ENCODE assay signal across 1 cellular context in genomic region chr7:92809397-92810241, GRCh38.
TF ChIP-seq lines count a peak whose summit lies in the region.

No MANE protein-coding gene starts in this region.

TF ChIP-seq in K562, 482 proteins besides CTCF, POLR2A, EP300 and RAD21 (continued from another document):
- TF ChIP-seq, protein P1, sequence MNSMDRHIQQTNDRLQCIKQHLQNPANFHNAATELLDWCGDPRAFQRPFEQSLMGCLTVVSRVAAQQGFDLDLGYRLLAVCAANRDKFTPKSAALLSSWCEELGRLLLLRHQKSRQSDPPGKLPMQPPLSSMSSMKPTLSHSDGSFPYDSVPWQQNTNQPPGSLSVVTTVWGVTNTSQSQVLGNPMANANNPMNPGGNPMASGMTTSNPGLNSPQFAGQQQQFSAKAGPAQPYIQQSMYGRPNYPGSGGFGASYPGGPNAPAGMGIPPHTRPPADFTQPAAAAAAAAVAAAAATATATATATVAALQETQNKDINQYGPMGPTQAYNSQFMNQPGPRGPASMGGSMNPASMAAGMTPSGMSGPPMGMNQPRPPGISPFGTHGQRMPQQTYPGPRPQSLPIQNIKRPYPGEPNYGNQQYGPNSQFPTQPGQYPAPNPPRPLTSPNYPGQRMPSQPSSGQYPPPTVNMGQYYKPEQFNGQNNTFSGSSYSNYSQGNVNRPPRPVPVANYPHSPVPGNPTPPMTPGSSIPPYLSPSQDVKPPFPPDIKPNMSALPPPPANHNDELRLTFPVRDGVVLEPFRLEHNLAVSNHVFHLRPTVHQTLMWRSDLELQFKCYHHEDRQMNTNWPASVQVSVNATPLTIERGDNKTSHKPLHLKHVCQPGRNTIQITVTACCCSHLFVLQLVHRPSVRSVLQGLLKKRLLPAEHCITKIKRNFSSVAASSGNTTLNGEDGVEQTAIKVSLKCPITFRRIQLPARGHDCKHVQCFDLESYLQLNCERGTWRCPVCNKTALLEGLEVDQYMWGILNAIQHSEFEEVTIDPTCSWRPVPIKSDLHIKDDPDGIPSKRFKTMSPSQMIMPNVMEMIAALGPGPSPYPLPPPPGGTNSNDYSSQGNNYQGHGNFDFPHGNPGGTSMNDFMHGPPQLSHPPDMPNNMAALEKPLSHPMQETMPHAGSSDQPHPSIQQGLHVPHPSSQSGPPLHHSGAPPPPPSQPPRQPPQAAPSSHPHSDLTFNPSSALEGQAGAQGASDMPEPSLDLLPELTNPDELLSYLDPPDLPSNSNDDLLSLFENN (IDR thresholded peaks at IDR 0.05; ENCODE audit: low read depth in 2 of 2, low read length in 2 of 2) = no peak
- TF ChIP-seq, protein P2, sequence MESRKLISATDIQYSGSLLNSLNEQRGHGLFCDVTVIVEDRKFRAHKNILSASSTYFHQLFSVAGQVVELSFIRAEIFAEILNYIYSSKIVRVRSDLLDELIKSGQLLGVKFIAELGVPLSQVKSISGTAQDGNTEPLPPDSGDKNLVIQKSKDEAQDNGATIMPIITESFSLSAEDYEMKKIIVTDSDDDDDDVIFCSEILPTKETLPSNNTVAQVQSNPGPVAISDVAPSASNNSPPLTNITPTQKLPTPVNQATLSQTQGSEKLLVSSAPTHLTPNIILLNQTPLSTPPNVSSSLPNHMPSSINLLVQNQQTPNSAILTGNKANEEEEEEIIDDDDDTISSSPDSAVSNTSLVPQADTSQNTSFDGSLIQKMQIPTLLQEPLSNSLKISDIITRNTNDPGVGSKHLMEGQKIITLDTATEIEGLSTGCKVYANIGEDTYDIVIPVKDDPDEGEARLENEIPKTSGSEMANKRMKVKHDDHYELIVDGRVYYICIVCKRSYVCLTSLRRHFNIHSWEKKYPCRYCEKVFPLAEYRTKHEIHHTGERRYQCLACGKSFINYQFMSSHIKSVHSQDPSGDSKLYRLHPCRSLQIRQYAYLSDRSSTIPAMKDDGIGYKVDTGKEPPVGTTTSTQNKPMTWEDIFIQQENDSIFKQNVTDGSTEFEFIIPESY (CRISPR knock-in tag; IDR thresholded peaks at IDR 0.05) = no peak
- no peak for TF ChIP-seq ZNF121 (CRISPR knock-in tag; conservative IDR thresholded peaks at IDR 0.05)
- TF ChIP-seq FOXJ2 (tag; IDR thresholded peaks at IDR 0.05) = no peak
- TF ChIP-seq, protein P3, sequence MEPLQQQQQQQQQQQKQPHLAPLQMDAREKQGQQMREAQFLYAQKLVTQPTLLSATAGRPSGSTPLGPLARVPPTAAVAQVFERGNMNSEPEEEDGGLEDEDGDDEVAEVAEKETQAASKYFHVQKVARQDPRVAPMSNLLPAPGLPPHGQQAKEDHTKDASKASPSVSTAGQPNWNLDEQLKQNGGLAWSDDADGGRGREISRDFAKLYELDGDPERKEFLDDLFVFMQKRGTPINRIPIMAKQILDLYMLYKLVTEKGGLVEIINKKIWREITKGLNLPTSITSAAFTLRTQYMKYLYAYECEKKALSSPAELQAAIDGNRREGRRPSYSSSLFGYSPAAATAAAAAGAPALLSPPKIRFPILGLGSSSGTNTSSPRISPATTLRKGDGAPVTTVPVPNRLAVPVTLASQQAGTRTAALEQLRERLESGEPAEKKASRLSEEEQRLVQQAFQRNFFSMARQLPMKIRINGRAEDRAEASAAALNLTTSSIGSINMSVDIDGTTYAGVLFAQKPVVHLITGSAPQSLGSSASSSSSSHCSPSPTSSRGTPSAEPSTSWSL (CRISPR knock-in tag; IDR thresholded peaks at IDR 0.05; ENCODE audit: borderline replicate concordance) = no peak
- TF ChIP-seq GTF2E2 (tag; IDR thresholded peaks at IDR 0.05) = peak; percentile 77
- TF ChIP-seq JUNB (CRISPR knock-in tag; conservative IDR thresholded peaks at IDR 0.05) = no peak
- TF ChIP-seq GTF2A2 (tag; IDR thresholded peaks at IDR 0.05) = peak; percentile 68
- no peak for TF ChIP-seq NFYB (IDR thresholded peaks at IDR 0.05; ENCODE audit: extremely low read depth, insufficient read length)
- no peak for TF ChIP-seq HIVEP1 (CRISPR knock-in tag; IDR thresholded peaks at IDR 0.05)
- no peak for TF ChIP-seq MED1 (CRISPR knock-in tag; IDR thresholded peaks at IDR 0.05; ENCODE audit: borderline replicate concordance)
- no peak; the same call in 1 of the 2 replicates for TF ChIP-seq VEZF1 (CRISPR knock-in tag; IDR thresholded peaks at IDR 0.05)
- no peak for TF ChIP-seq HNRNPLL (IDR thresholded peaks at IDR 0.05; ENCODE audit: low read depth, low read length, poor library complexity, severe bottlenecking)
- no peak; the same call in 1 of the 2 replicates for TF ChIP-seq MTA1 (IDR thresholded peaks at IDR 0.05; ENCODE audit: borderline replicate concordance)
- no peak for TF ChIP-seq E4F1 (CRISPR knock-in tag; IDR thresholded peaks at IDR 0.05; ENCODE audit: borderline replicate concordance)
- no peak for TF ChIP-seq POLR3G (IDR thresholded peaks at IDR 0.05; ENCODE audit: extremely low read depth, insufficient read length, insufficient replicate concordance)
- TF ChIP-seq HDAC8 (tag; IDR thresholded peaks at IDR 0.05) = no peak
- TF ChIP-seq ZNF280B (CRISPR knock-in tag; IDR thresholded peaks at IDR 0.05) = no peak
- TF ChIP-seq XRCC3 (IDR thresholded peaks at IDR 0.05) = no peak
- TF ChIP-seq ASH1L (IDR thresholded peaks at IDR 0.05; ENCODE audit: borderline replicate concordance, low read depth, partially characterized antibody) = peak; percentile 73
- TF ChIP-seq, protein P4, sequence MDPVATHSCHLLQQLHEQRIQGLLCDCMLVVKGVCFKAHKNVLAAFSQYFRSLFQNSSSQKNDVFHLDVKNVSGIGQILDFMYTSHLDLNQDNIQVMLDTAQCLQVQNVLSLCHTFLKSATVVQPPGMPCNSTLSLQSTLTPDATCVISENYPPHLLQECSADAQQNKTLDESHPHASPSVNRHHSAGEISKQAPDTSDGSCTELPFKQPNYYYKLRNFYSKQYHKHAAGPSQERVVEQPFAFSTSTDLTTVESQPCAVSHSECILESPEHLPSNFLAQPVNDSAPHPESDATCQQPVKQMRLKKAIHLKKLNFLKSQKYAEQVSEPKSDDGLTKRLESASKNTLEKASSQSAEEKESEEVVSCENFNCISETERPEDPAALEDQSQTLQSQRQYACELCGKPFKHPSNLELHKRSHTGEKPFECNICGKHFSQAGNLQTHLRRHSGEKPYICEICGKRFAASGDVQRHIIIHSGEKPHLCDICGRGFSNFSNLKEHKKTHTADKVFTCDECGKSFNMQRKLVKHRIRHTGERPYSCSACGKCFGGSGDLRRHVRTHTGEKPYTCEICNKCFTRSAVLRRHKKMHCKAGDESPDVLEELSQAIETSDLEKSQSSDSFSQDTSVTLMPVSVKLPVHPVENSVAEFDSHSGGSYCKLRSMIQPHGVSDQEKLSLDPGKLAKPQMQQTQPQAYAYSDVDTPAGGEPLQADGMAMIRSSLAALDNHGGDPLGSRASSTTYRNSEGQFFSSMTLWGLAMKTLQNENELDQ (CRISPR knock-in tag; IDR thresholded peaks at IDR 0.05; ENCODE audit: borderline replicate concordance) = no peak
- no peak for TF ChIP-seq E2F3 (CRISPR knock-in tag; IDR thresholded peaks at IDR 0.05)
- TF ChIP-seq EHMT2 (IDR thresholded peaks at IDR 0.05) = peak; percentile 69
- TF ChIP-seq ZNF217 (CRISPR knock-in tag; IDR thresholded peaks at IDR 0.05) = no peak
- TF ChIP-seq ILF3 (IDR thresholded peaks at IDR 0.05; ENCODE audit: borderline replicate concordance) = no peak
- peak; percentile 77 for TF ChIP-seq RNF2 (IDR thresholded peaks at IDR 0.05)
- TF ChIP-seq ZNF584 (CRISPR knock-in tag; IDR thresholded peaks at IDR 0.05; ENCODE audit: low read depth) = no peak; the same call in 1 of the 2 replicates
- no peak for TF ChIP-seq CAMTA2 (CRISPR knock-in tag; conservative IDR thresholded peaks at IDR 0.05)
- TF ChIP-seq ZFP36 (IDR thresholded peaks at IDR 0.05; ENCODE audit: low read depth, low read length, partially characterized antibody) = no peak
- TF ChIP-seq TAF15 (IDR thresholded peaks at IDR 0.05; ENCODE audit: low read depth, low read length) = no peak
- TF ChIP-seq DLX4 (CRISPR knock-in tag; IDR thresholded peaks at IDR 0.05) = no peak
- 0 out of 2 replicates have a peak, but pooled peaks have one; percentile 8 for TF ChIP-seq BCOR (IDR thresholded peaks at IDR 0.05)
- TF ChIP-seq, protein P5, sequence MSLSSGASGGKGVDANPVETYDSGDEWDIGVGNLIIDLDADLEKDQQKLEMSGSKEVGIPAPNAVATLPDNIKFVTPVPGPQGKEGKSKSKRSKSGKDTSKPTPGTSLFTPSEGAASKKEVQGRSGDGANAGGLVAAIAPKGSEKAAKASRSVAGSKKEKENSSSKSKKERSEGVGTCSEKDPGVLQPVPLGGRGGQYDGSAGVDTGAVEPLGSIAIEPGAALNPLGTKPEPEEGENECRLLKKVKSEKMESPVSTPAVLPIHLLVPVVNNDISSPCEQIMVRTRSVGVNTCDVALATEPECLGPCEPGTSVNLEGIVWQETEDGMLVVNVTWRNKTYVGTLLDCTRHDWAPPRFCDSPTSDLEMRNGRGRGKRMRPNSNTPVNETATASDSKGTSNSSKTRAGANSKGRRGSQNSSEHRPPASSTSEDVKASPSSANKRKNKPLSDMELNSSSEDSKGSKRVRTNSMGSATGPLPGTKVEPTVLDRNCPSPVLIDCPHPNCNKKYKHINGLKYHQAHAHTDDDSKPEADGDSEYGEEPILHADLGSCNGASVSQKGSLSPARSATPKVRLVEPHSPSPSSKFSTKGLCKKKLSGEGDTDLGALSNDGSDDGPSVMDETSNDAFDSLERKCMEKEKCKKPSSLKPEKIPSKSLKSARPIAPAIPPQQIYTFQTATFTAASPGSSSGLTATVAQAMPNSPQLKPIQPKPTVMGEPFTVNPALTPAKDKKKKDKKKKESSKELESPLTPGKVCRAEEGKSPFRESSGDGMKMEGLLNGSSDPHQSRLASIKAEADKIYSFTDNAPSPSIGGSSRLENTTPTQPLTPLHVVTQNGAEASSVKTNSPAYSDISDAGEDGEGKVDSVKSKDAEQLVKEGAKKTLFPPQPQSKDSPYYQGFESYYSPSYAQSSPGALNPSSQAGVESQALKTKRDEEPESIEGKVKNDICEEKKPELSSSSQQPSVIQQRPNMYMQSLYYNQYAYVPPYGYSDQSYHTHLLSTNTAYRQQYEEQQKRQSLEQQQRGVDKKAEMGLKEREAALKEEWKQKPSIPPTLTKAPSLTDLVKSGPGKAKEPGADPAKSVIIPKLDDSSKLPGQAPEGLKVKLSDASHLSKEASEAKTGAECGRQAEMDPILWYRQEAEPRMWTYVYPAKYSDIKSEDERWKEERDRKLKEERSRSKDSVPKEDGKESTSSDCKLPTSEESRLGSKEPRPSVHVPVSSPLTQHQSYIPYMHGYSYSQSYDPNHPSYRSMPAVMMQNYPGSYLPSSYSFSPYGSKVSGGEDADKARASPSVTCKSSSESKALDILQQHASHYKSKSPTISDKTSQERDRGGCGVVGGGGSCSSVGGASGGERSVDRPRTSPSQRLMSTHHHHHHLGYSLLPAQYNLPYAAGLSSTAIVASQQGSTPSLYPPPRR (CRISPR knock-in tag; IDR thresholded peaks at IDR 0.05; ENCODE audit: borderline replicate concordance) = no peak
- TF ChIP-seq U2AF1 (optimal IDR thresholded peaks at IDR 0.05; ENCODE audit: low read depth, low read length) = no peak
- no peak for TF ChIP-seq ZNF124 (CRISPR knock-in tag; IDR thresholded peaks at IDR 0.05)
- TF ChIP-seq CBFA2T3 (IDR thresholded peaks at IDR 0.05) = peak; percentile 62
- no peak for TF ChIP-seq SIN3B (IDR thresholded peaks at IDR 0.05; ENCODE audit: low read depth)
- no peak for TF ChIP-seq KAT8 (IDR thresholded peaks at IDR 0.05; ENCODE audit: low read depth)
- TF ChIP-seq BRF2 (IDR thresholded peaks at IDR 0.05; ENCODE audit: borderline replicate concordance, insufficient read depth, insufficient read length) = no peak
